In the genomic region with DNA sequence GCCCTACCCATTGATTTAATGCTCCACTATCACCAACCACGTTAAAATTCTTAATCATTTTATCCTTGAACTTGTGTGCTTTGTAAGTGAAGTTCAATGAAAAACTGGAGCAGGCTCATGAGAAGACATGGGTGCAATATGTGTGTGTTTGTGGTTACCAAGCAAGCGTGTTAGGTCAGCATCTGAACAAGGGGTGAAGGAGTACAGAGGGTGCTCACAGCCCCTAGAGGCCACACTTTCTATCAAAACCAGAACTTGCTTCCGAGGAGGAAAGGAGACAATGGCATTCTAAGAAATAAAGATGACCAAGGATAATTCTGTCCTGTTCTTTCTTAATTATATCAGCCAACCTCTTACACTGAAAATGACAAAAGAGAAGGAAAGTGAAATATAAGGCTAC, we compare ENCODE assay signal across 1 cellular context.
TF ChIP-seq lines count a peak whose summit lies in the region.

No MANE protein-coding gene starts in this region.

TF ChIP-seq in HepG2, 621 proteins besides CTCF, POLR2A, EP300 and RAD21 (continued from another document):
- TF ChIP-seq AKNA (CRISPR knock-in tag; IDR thresholded peaks at IDR 0.05; ENCODE audit: borderline replicate concordance) = no peak
- TF ChIP-seq PAWR (CRISPR knock-in tag; IDR thresholded peaks at IDR 0.05; ENCODE audit: borderline replicate concordance) = no peak
- TF ChIP-seq ARHGAP35 (CRISPR knock-in tag; IDR thresholded peaks at IDR 0.05; ENCODE audit: borderline replicate concordance) = no peak
- TF ChIP-seq ZNF674 (CRISPR knock-in tag; IDR thresholded peaks at IDR 0.05; ENCODE audit: low read depth) = no peak
- TF ChIP-seq, protein P1, sequence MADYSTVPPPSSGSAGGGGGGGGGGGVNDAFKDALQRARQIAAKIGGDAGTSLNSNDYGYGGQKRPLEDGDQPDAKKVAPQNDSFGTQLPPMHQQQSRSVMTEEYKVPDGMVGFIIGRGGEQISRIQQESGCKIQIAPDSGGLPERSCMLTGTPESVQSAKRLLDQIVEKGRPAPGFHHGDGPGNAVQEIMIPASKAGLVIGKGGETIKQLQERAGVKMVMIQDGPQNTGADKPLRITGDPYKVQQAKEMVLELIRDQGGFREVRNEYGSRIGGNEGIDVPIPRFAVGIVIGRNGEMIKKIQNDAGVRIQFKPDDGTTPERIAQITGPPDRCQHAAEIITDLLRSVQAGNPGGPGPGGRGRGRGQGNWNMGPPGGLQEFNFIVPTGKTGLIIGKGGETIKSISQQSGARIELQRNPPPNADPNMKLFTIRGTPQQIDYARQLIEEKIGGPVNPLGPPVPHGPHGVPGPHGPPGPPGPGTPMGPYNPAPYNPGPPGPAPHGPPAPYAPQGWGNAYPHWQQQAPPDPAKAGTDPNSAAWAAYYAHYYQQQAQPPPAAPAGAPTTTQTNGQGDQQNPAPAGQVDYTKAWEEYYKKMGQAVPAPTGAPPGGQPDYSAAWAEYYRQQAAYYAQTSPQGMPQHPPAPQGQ (CRISPR knock-in tag; IDR thresholded peaks at IDR 0.05; ENCODE audit: borderline replicate concordance) = no peak
